Comparison of ENCODE assay signal across 1 cellular context in genomic region chr17:78674595-78675315, GRCh38.
TF ChIP-seq lines count a peak whose summit lies in the region.

No MANE protein-coding gene starts in this region.

TF ChIP-seq in SK-N-SH treated with all-trans-retinoic acid at 6 μM for 48 hours, 23 proteins besides CTCF, POLR2A, EP300 and RAD21 (continued from another document):
- TF ChIP-seq TSHZ2 (CRISPR knock-in tag; IDR thresholded peaks at IDR 0.05) (no peak), ZC3H10 (CRISPR knock-in tag; IDR thresholded peaks at IDR 0.05) (no peak)
